ENCODE assay signal across 8 cellular contexts in the genomic region with DNA sequence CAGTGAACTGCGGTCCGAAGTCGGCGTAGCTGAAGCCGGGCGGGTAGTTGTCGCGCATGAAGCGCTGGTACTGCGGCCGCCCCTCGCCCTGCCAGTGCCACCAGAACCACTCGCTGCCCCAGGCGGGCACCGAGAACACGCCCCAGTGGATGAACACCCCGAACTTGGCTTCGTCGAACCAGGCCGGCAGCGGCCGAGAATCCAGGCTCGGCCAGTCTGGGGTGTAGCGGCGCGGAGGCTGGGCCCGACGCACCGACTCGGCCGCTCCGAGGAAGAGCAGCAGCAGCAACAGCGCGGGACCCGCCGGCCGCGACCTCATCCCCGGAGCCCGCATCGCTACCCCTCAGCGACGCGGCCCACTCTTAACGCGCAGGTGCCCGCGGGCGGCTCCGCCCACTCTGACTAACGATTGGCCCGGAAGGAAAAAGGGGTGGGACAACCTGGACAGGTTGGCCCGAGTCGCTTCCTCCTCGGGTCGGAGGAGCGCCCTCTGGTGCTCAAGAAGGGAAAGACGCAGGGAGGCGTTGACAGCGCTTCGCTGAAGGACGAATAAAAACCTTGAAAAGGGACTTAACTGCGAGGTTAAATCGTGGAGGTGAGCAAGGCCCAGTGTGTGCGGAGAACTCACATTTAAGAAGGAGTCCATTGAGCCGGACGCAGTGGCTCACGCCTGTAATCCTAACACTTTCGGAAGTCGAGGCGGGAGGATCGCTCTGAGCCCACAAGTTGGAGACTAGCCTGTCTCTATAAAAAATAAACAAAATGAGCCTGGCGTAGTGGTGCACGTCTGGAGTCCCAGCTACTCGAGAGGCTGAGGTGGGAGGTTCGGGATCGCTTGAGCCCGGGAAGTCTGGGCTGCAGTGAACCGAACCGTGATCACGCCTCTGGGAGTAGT. TPM values are rescaled to one million over a fixed set of nuclear protein-coding genes. Genes with fewer than 3 reads are reported as not detected.
A peak's percentile ranks its signal among the peaks of the same experiment; 100 is the strongest.
DNase-seq lines count a peak whose midpoint lies in the region; ATAC-seq and TF ChIP-seq lines count a peak whose summit lies in the region.

A gene (minus strand): TSS at position 338 of the 895 bp plus-strand sequence. CDS start 4 bp downstream, at position 334.

- ATAC-seq in HG03460 (IDR thresholded peaks at IDR 0.05; ENCODE audit: unreplicated experiment): peak; percentile 71

- peak within 1 kb of the TSS; percentile 49 to 89 for H3K9ac ChIP-seq in liver (ENCODE audit: low read depth in 1 of 2, low read length in 2 of 2)

- H3K4me3 ChIP-seq in liver (ENCODE audit: low read depth in 1 of 3, low read length in 3 of 3): peak within 1 kb of the TSS; percentile 79 to 87 (median 85)

- peak; percentile 97 for TF ChIP-seq CTCF in liver (IDR thresholded peaks at IDR 0.05; ENCODE audit: low read depth, low read length, missing input control)

- TF ChIP-seq RAD21 in liver (IDR thresholded peaks at IDR 0.05): peak; percentile 83 to 92

- no peaks in the 10 kb centered on the region for H3K27me3 ChIP-seq in liver (ENCODE audit: control insufficient read depth in 4 of 4, insufficient read depth in 4 of 4, low read length in 3 of 4)

- peaks cover 8 to 22% (median 15%) of the 10 kb centered on the region in 4 donors for H3K4me1 ChIP-seq in liver (ENCODE audit: control insufficient read depth in 4 of 4, insufficient read depth in 4 of 4, low read length in 3 of 4)

- DNase-seq in C1 segment of cervical spinal cord (lab: John Stamatoyannopoulos, UW) (peak; percentile 35 to 94 (median 84)), GM19240 (ENCODE audit: insufficient read length, low spot score) (peak; percentile 95), NCI-H526 (lab: John Stamatoyannopoulos, UW) (peak; percentile 92 to 98), dermis microvascular lymphatic vessel endothelial cell (ENCODE audit: low read depth in 2 of 2) (peak; percentile 68 to 88)
- peak; percentile 83 to 92 for DNase-seq in activated CD4-positive, alpha-beta T cell treated with anti-CD3 and anti-CD28 coated beads, Interleukin-2, amount 50 U/mL, for 24 hours (ENCODE audit: low read depth in 1 of 2, low spot score in 1 of 2)
- peak; percentile 94 for DNase-seq in stimulated activated CD4-positive, alpha-beta T cell treated with anti-CD3 and anti-CD28 coated beads, Interleukin-4, amount 100 ng/mL, for 24 hours

- 2% methylated on average over 81 of the region's 81 CpGs for WGBS in liver

- peak within 1 kb of the TSS; percentile 36 to 58 for H3K27ac ChIP-seq in liver (ENCODE audit: low read depth in 1 of 2, low read length in 2 of 2)

- no peaks in the 10 kb centered on the region for H3K9me3 ChIP-seq in liver (ENCODE audit: control insufficient read depth in 4 of 4, low read length in 3 of 4)

- H3K36me3 ChIP-seq in liver (ENCODE audit: control insufficient read depth in 4 of 4, insufficient read depth in 3 of 4, low read depth in 1 of 4, low read length in 3 of 4): peaks cover 0 to 5% (median 0%) of the 10 kb centered on the region in 4 donors

TF ChIP-seq in liver, 16 proteins besides CTCF, POLR2A, EP300 and RAD21:
- TF ChIP-seq SP1 (IDR thresholded peaks at IDR 0.05) (peak; percentile 49), TAF1 (conservative IDR thresholded peaks at IDR 0.05) (no peak), RXRA (IDR thresholded peaks at IDR 0.05) (peak; percentile 32 to 33), HNF4G (IDR thresholded peaks at IDR 0.05) (peak; percentile 22), HNF4A (conservative IDR thresholded peaks at IDR 0.05) (peak; percentile 21 to 44), FOXA2 (IDR thresholded peaks at IDR 0.05) (no peak), EGR1 (IDR thresholded peaks at IDR 0.05; ENCODE audit: low read depth in 2 of 2) (peak in 1 of 2 donors; percentile 31), YY1 (IDR thresholded peaks at IDR 0.05) (no peak), FOXA1 (IDR thresholded peaks at IDR 0.05) (peak; percentile 42), GABPA (IDR thresholded peaks at IDR 0.05 in 1 of 2, conservative IDR thresholded peaks at IDR 0.05 in 1 of 2) (peak in 1 of 2 donors; percentile 67)
- TF ChIP-seq, protein P1, sequence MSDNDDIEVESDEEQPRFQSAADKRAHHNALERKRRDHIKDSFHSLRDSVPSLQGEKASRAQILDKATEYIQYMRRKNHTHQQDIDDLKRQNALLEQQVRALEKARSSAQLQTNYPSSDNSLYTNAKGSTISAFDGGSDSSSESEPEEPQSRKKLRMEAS (IDR thresholded peaks at IDR 0.05): no peak

RNA-seq across cellular contexts. Expression of the gene that starts here (rescaled TPM):
- total RNA-seq in dermis microvascular lymphatic vessel endothelial cell: 10.0 and 23.4 TPM in 2 replicates
- 10 to 100 TPM; 33.8 to 58.0 TPM for total RNA-seq in liver
- polyA plus RNA-seq in liver: 10 to 100 TPM; 39.2 to 50.2 TPM

Comparison
In these comparisons a context has a peak if more than half of its experiments do, and no peak if none do; other contexts are left out.
1. Peak in every context shown above with its lines: DNase-seq, ATAC-seq, H3K4me3 ChIP-seq and H3K27ac ChIP-seq.